Comparison of ENCODE assay signal across 33 cellular contexts in genomic region chr17:66562119-66562518, GRCh38.
"Had no signal": no experiment of that assay in that cellular context is flagged by ENCODE, and none has a peak within 500 bp of the region (broad histone marks: within the 10 kb centered on the region; RNA-seq: fewer than 3 reads in every experiment).

No MANE protein-coding gene starts in this region.

- DNase-seq: activated CD4-positive, alpha-beta T cell treated with anti-CD3 and anti-CD28 coated beads for 36 hours; activated CD4-positive, alpha-beta T cell treated with anti-CD3 and anti-CD28 coated beads, Interleukin-2, amount 10 ng/mL, durations not matched to agents 7 days and 5 days; activated CD4-positive, alpha-beta T cell treated with anti-CD3 and anti-CD28 coated beads, Interleukin-2, amount 50 U/mL, for 48 hours; activated CD8-positive, alpha-beta T cell treated with anti-CD3 and anti-CD28 coated beads, Interleukin-2, amount 10 ng/mL, durations not matched to agents 7 days and 5 days; activated effector memory CD4-positive, alpha-beta T cell treated with Interleukin-2 at 50 U/mL for 16 hours; activated naive CD4-positive, alpha-beta T cell treated with anti-CD3 and anti-CD28 coated beads, Interleukin-2, amount 10 ng/mL, durations not matched to agents 7 days and 5 days; activated naive CD8-positive, alpha-beta T cell treated with anti-CD3 and anti-CD28 coated beads, Interleukin-2, amount 10 ng/mL, durations not matched to agents 7 days and 5 days; activated T-cell treated with anti-CD3 and anti-CD28 coated beads, Interleukin-2, amount 50 U/mL, for 48 hours; adrenal gland; body of pancreas; caudate nucleus; cerebellar nuclear complex; Karpas-422; KBM-7; MG63; NCI-H1048; NCI-H1105 treated with DMSO at 0.1 percent for 48 hours; NCI-H1436 treated with DMSO at 0.1 percent for 48 hours; NCI-H1694 treated with DMSO at 0.1 percent for 48 hours; NCI-H2029; NCI-H345; NCI-H524 treated with DMSO at 0.1 percent for 48 hours; NCI-H748 treated with DMSO at 0.1 percent for 48 hours; NK-92 treated with Interleukin-12 subunit alpha and Interleukin-12 subunit beta, amount 100 ng/mL, for 24 hours; PC-3; Peyer's patch; SIG-M5 had no signal

- H3K27me3 ChIP-seq: adrenal gland, body of pancreas, MG63, Peyer's patch had no signal

- H3K4me1 ChIP-seq: body of pancreas, Peyer's patch had no signal

- H3K27ac ChIP-seq: adrenal gland, body of pancreas, Peyer's patch, RWPE1 had no signal

- H3K9me3 ChIP-seq: adrenal gland, body of pancreas, Peyer's patch had no signal

- H3K4me3 ChIP-seq: adrenal gland, body of pancreas, MG63, Peyer's patch had no signal

- H3K36me3 ChIP-seq: adrenal gland, Peyer's patch had no signal

- ATAC-seq: activated CD4-positive, alpha-beta T cell treated with anti-CD3 and anti-CD28 coated beads for 36 hours; activated CD4-positive, CD25-positive, alpha-beta regulatory T cell treated with anti-CD3 and anti-CD28 coated beads, Interleukin-2, amount 50 U/mL, for 24 hours; activated CD8-positive, alpha-beta T cell treated with anti-CD3 and anti-CD28 coated beads, Interleukin-2, amount 10 ng/mL, durations not matched to agents 7 days and 5 days; body of pancreas; PC-3; Right ventricle myocardium inferior; WTC11 had no signal

- FAIRE-seq: astrocyte, bronchial epithelial cell had no signal
